In genomic region chr12:15273896-15274295, GRCh38 we compare ENCODE assay signal across 1 cellular context.
TF ChIP-seq lines count a peak whose summit lies in the region.

No MANE protein-coding gene starts in this region.

TF ChIP-seq in SK-N-SH, 30 proteins besides CTCF, POLR2A, EP300 and RAD21 (continued from another document):
- TF ChIP-seq USF1 (IDR thresholded peaks at IDR 0.05; ENCODE audit: borderline replicate concordance, low read depth): no peak
- TF ChIP-seq JUND (IDR thresholded peaks at IDR 0.05): no peak
- TF ChIP-seq RCOR1 (IDR thresholded peaks at IDR 0.05; ENCODE audit: low read length): no peak
- no peak for TF ChIP-seq NRF1 (IDR thresholded peaks at IDR 0.05; ENCODE audit: low read depth, low read length)
- no peak for TF ChIP-seq YY1 (IDR thresholded peaks at IDR 0.05; ENCODE audit: low read depth)
- no peak for TF ChIP-seq PBX3 (IDR thresholded peaks at IDR 0.05)
- TF ChIP-seq MEF2A (IDR thresholded peaks at IDR 0.05; ENCODE audit: borderline replicate concordance, low read depth): no peak
- no peak for TF ChIP-seq FOSL2 (IDR thresholded peaks at IDR 0.05; ENCODE audit: borderline replicate concordance, low read depth)
- no peak for TF ChIP-seq FOXJ3 (CRISPR knock-in tag; IDR thresholded peaks at IDR 0.05)
